ENCODE assay signal across 8 cellular contexts in genomic region chr4:71187399-71188196, GRCh38.
DNase-seq lines count a peak whose midpoint lies in the region; ATAC-seq and TF ChIP-seq lines count a peak whose summit lies in the region.

No MANE protein-coding gene starts in this region.

- no peak overlapping the region for H3K27ac Mint-ChIP-seq in activated naive CD4-positive, alpha-beta T cell treated with anti-CD3 and anti-CD28 coated beads, Interleukin-2, amount 50 U/mL, for 72 hours

- peak; percentile 2 for DNase-seq in activated effector memory CD4-positive, alpha-beta T cell treated with Interleukin-2 at 50 U/mL for 16 hours
- no peak for DNase-seq in activated effector memory CD4-positive, alpha-beta T cell treated with anti-CD3 and anti-CD28 coated beads, Interleukin-2, amount 50 U/mL, for 16 hours
- DNase-seq in MG63 (peak; percentile 80), right atrium auricular region (ENCODE audit: low spot score) (peak; percentile 63), psoas muscle (peak; percentile 38 to 58), T1000 (lab: John Stamatoyannopoulos, UW) (no peak)
- peak in 1 of 2 donors; percentile 16 for DNase-seq in activated naive CD4-positive, alpha-beta T cell treated with anti-CD3 and anti-CD28 coated beads, Interleukin-2, amount 50 U/mL, for 72 hours (ENCODE audit: low spot score in 2 of 2)

- H3K9me3 ChIP-seq in MG63 (no peaks in the 10 kb centered on the region), right atrium auricular region (no peaks in the 10 kb centered on the region), psoas muscle (no peaks in the 10 kb centered on the region)

- H3K4me3 ChIP-seq in MG63 (peak overlapping the region; percentile 64), right atrium auricular region (peak overlapping the region; percentile 54 to 71), psoas muscle (peak overlapping the region; percentile 86)

- H3K27me3 ChIP-seq in MG63, result no peaks in the 10 kb centered on the region
- H3K27me3 ChIP-seq in right atrium auricular region, result no peaks in the 10 kb centered on the region
- no peaks in the 10 kb centered on the region for H3K27me3 ChIP-seq in psoas muscle (ENCODE audit: insufficient read depth in 3 of 3, low read length in 2 of 3)

- WGBS in psoas muscle, 3 donors, result 1 to 2% (median 1%) methylated on average over 32 to 46 of the region's 46 CpGs

- H3K36me3 Mint-ChIP-seq in activated naive CD4-positive, alpha-beta T cell treated with anti-CD3 and anti-CD28 coated beads, Interleukin-2, amount 50 U/mL, for 72 hours, result no peaks in the 10 kb centered on the region

- H3K4me1 ChIP-seq in right atrium auricular region, result peaks cover 0 to 4% of the 10 kb centered on the region in 2 donors
- peaks cover 10% of the 10 kb centered on the region for H3K4me1 ChIP-seq in psoas muscle

- intact Hi-C loops in psoas muscle (cut with DNase I), result loop anchor here (5.0 to 10.0 kb wide), 4 partner anchors 45 to 527 kb away; no protein-coding TSS in a partner anchor

- ATAC-seq in activated naive CD4-positive, alpha-beta T cell treated with anti-CD3 and anti-CD28 coated beads, Interleukin-2, amount 50 U/mL, for 72 hours, result peak; percentile 36 to 42
- ATAC-seq in psoas muscle (peak; percentile 41 to 65 (median 56)), GM19455 (IDR thresholded peaks at IDR 0.05; ENCODE audit: unreplicated experiment) (no peak)

- H3K9me3 Mint-ChIP-seq in activated naive CD4-positive, alpha-beta T cell treated with anti-CD3 and anti-CD28 coated beads, Interleukin-2, amount 50 U/mL, for 72 hours, result no peaks in the 10 kb centered on the region

- H3K27ac ChIP-seq in right atrium auricular region (peak overlapping the region; percentile 81 to 86), psoas muscle (peak overlapping the region; percentile 74)

- H3K36me3 ChIP-seq in MG63, result no peaks in the 10 kb centered on the region
- no peaks in the 10 kb centered on the region for H3K36me3 ChIP-seq in right atrium auricular region
- H3K36me3 ChIP-seq in psoas muscle (ENCODE audit: insufficient read depth in 1 of 2, low read depth in 1 of 2), result no peaks in the 10 kb centered on the region

- no peak for TF ChIP-seq CTCF in right atrium auricular region (IDR thresholded peaks at IDR 0.05)
- TF ChIP-seq CTCF in psoas muscle (IDR thresholded peaks at IDR 0.05), result no peak

Comparison
In these comparisons a context has a peak if more than half of its experiments do, and no peak if none do; other contexts are left out.
1. DNase-seq: peak in activated effector memory CD4-positive, alpha-beta T cell treated with Interleukin-2 at 50 U/mL for 16 hours (single experiment), MG63 (single experiment), right atrium auricular region (single experiment) and psoas muscle (2 of 2); none in activated effector memory CD4-positive, alpha-beta T cell treated with anti-CD3 and anti-CD28 coated beads, Interleukin-2, amount 50 U/mL, for 16 hours (single experiment) and T1000 (single experiment).
2. Peak in every context shown above with its lines, with median percentiles within 50 percentile points of each other: H3K4me3 ChIP-seq.